1 cellular context compared by ENCODE assay signal in the genomic region with DNA sequence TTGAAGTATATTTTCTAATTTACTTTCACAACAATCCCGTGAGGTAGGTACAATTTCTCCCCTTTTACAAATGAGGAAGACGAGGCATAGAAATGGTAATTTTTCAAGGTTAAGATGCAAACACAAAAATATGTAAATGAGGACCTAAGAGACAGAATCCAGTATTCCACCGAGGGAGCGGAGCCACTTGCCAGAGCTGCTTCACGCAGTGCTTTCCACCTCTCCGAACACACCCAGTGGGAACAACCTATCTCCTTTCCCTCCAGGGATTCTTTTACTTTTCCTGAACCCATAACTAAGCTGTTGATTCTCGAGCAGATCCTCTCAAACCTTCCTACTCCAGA.
TF ChIP-seq lines count a peak whose summit lies in the region.

No MANE protein-coding gene starts in this region.

TF ChIP-seq in WTC11, 78 proteins besides CTCF, POLR2A, EP300 and RAD21 (continued from another document):
- TF ChIP-seq, protein P1, sequence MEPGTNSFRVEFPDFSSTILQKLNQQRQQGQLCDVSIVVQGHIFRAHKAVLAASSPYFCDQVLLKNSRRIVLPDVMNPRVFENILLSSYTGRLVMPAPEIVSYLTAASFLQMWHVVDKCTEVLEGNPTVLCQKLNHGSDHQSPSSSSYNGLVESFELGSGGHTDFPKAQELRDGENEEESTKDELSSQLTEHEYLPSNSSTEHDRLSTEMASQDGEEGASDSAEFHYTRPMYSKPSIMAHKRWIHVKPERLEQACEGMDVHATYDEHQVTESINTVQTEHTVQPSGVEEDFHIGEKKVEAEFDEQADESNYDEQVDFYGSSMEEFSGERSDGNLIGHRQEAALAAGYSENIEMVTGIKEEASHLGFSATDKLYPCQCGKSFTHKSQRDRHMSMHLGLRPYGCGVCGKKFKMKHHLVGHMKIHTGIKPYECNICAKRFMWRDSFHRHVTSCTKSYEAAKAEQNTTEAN (CRISPR knock-in tag; IDR thresholded peaks at IDR 0.05), result no peak
- TF ChIP-seq, protein P2, sequence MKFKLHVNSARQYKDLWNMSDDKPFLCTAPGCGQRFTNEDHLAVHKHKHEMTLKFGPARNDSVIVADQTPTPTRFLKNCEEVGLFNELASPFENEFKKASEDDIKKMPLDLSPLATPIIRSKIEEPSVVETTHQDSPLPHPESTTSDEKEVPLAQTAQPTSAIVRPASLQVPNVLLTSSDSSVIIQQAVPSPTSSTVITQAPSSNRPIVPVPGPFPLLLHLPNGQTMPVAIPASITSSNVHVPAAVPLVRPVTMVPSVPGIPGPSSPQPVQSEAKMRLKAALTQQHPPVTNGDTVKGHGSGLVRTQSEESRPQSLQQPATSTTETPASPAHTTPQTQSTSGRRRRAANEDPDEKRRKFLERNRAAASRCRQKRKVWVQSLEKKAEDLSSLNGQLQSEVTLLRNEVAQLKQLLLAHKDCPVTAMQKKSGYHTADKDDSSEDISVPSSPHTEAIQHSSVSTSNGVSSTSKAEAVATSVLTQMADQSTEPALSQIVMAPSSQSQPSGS (CRISPR knock-in tag; IDR thresholded peaks at IDR 0.05; ENCODE audit: borderline replicate concordance, low read depth), result no peak
- TF ChIP-seq MXD4 (CRISPR knock-in tag; IDR thresholded peaks at IDR 0.05; ENCODE audit: borderline replicate concordance) (no peak), FOXP1 (CRISPR knock-in tag; IDR thresholded peaks at IDR 0.05; ENCODE audit: borderline replicate concordance) (no peak), NR2C2 (CRISPR knock-in tag; IDR thresholded peaks at IDR 0.05) (no peak), SMAD4 (CRISPR knock-in tag; IDR thresholded peaks at IDR 0.05) (no peak), SOX15 (CRISPR knock-in tag; IDR thresholded peaks at IDR 0.05) (no peak), TCF7 (CRISPR knock-in tag; IDR thresholded peaks at IDR 0.05; ENCODE audit: low read depth) (no peak), ZNF121 (CRISPR knock-in tag; IDR thresholded peaks at IDR 0.05) (no peak)
- TF ChIP-seq, protein P3, sequence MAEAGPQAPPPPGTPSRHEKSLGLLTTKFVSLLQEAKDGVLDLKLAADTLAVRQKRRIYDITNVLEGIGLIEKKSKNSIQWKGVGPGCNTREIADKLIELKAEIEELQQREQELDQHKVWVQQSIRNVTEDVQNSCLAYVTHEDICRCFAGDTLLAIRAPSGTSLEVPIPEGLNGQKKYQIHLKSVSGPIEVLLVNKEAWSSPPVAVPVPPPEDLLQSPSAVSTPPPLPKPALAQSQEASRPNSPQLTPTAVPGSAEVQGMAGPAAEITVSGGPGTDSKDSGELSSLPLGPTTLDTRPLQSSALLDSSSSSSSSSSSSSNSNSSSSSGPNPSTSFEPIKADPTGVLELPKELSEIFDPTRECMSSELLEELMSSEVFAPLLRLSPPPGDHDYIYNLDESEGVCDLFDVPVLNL (CRISPR knock-in tag; IDR thresholded peaks at IDR 0.05; ENCODE audit: borderline replicate concordance, low read depth), result no peak
- TF ChIP-seq, protein P4, sequence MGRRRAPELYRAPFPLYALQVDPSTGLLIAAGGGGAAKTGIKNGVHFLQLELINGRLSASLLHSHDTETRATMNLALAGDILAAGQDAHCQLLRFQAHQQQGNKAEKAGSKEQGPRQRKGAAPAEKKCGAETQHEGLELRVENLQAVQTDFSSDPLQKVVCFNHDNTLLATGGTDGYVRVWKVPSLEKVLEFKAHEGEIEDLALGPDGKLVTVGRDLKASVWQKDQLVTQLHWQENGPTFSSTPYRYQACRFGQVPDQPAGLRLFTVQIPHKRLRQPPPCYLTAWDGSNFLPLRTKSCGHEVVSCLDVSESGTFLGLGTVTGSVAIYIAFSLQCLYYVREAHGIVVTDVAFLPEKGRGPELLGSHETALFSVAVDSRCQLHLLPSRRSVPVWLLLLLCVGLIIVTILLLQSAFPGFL (CRISPR knock-in tag; IDR thresholded peaks at IDR 0.05; ENCODE audit: borderline replicate concordance), result no peak
- TF ChIP-seq, protein P5, sequence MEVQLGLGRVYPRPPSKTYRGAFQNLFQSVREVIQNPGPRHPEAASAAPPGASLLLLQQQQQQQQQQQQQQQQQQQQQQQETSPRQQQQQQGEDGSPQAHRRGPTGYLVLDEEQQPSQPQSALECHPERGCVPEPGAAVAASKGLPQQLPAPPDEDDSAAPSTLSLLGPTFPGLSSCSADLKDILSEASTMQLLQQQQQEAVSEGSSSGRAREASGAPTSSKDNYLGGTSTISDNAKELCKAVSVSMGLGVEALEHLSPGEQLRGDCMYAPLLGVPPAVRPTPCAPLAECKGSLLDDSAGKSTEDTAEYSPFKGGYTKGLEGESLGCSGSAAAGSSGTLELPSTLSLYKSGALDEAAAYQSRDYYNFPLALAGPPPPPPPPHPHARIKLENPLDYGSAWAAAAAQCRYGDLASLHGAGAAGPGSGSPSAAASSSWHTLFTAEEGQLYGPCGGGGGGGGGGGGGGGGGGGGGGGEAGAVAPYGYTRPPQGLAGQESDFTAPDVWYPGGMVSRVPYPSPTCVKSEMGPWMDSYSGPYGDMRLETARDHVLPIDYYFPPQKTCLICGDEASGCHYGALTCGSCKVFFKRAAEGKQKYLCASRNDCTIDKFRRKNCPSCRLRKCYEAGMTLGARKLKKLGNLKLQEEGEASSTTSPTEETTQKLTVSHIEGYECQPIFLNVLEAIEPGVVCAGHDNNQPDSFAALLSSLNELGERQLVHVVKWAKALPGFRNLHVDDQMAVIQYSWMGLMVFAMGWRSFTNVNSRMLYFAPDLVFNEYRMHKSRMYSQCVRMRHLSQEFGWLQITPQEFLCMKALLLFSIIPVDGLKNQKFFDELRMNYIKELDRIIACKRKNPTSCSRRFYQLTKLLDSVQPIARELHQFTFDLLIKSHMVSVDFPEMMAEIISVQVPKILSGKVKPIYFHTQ (CRISPR knock-in tag; IDR thresholded peaks at IDR 0.05), result no peak
TF ChIP-seq in WTC11: peak in this region for 0.
